8 cellular contexts compared by ENCODE assay signal in the genomic region with DNA sequence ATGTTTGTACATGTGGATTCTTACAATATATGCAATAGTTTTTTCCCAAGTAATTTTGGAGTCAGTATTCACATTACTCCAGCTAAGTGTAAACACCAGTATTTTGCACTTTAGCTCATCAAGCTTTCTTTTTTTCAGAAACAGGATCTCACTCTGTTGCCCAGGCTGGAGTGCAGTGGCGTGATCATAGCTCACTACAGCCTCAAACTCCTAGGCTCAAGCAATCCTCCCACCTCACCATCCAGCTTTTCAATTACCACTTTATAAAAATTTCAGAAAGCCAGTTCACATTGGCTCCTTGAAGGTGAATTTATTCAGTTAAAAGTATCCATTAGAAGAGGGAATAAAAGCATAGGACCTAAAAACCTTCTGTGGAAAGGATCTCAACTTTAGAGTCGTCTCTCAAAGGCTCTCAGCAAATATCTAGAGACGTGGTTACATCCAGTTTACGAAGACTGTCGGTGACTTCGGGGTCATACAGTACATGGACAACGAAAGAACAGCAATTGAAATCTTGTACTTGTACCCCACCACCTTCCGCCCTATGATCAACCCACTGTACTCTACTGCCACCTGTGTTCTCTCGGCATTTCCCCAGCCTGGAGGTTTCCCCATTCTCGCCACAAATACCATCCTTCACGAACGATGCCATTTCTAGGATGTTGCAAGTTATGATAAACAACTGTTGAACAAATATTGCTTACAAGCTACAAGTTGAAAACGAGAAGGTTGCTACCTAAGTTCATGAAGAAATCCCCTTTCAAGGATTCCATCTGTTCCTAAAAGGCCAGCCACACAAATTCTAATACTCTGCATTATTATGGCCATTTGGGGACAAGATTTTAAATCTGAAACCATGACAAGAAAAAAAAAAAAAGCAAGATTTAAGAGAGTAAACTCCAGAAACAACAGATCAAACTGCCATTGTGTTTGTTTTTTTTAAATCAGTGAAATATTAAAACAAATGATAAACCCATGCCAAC. TPM values are rescaled to one million over a fixed set of nuclear protein-coding genes. Genes with fewer than 3 reads are reported as not detected.
A peak's percentile ranks its signal among the peaks of the same experiment; 100 is the strongest.
DNase-seq lines count a peak whose midpoint lies in the region; ATAC-seq and TF ChIP-seq lines count a peak whose summit lies in the region.

No MANE protein-coding gene starts in this region.

- no peaks in the 10 kb centered on the region for H3K27me3 Mint-ChIP-seq in HFFc6 (ENCODE audit: insufficient read depth)

- H3K36me3 Mint-ChIP-seq in HFFc6 (ENCODE audit: low read depth), result peaks cover 12% of the 10 kb centered on the region

- DNase-seq in EL (peak; percentile 80), HFFc6 (peak; percentile 61), RPMI7951 (ENCODE audit: low read depth) (peak; percentile 69), midbrain (lab: John Stamatoyannopoulos, UW) (peak; percentile 68), uterus (peak; percentile 30 to 41), T-helper 9 cell (no peak)

- H3K27ac Mint-ChIP-seq in HFFc6, result peak overlapping the region; percentile 65

- no peak for ATAC-seq in GM19035 (IDR thresholded peaks at IDR 0.05; ENCODE audit: unreplicated experiment)

- peaks cover 69% of the 10 kb centered on the region for H3K4me1 Mint-ChIP-seq in HFFc6 (ENCODE audit: low read depth)

- H3K4me1 ChIP-seq in duodenal mucosa (ENCODE audit: control insufficient read depth in 1 of 2, insufficient read depth in 2 of 2, low read length in 2 of 2) (peaks cover 19 to 33% of the 10 kb centered on the region in 2 donors), uterus (no peaks in the 10 kb centered on the region)

- no peaks in the 10 kb centered on the region for H3K36me3 ChIP-seq in duodenal mucosa (ENCODE audit: control insufficient read depth in 1 of 2, insufficient read depth in 2 of 2, low read length in 2 of 2)
- H3K36me3 ChIP-seq in uterus, result no peaks in the 10 kb centered on the region

- peak overlapping the region; percentile 82 for H3K4me3 ChIP-seq in duodenal mucosa (ENCODE audit: low read depth in 1 of 2, low read length in 2 of 2)
- peak overlapping the region; percentile 71 to 74 for H3K4me3 ChIP-seq in uterus

- H3K9me3 ChIP-seq in duodenal mucosa (ENCODE audit: control insufficient read depth in 1 of 2, low read length in 2 of 2) (no peaks in the 10 kb centered on the region), uterus (no peaks in the 10 kb centered on the region)

- TF ChIP-seq CTCF in HFFc6 (IDR thresholded peaks at IDR 0.05) (peak; percentile 80), uterus (IDR thresholded peaks at IDR 0.05) (peak; percentile 51 to 61 (median 60))

- H3K27ac ChIP-seq in duodenal mucosa (ENCODE audit: low read depth, low read length) (no peak overlapping the region), uterus (peak overlapping the region in 1 of 2 donors; percentile 87)

- peak overlapping the region; percentile 72 to 76 for H3K9ac ChIP-seq in duodenal mucosa (ENCODE audit: low read depth in 1 of 2, low read length in 2 of 2)

- TF ChIP-seq POLR2A in uterus (IDR thresholded peaks at IDR 0.05), result no peak

- intact Hi-C loops in uterus (cut with DNase I; ENCODE audit: low total_unique reads), result loop anchor here (5.0 kb wide), 2 partner anchors 235 to 285 kb away; no protein-coding TSS in a partner anchor

- H3K4me3 Mint-ChIP-seq in HFFc6, result peak overlapping the region; percentile 97

- no peaks in the 10 kb centered on the region for H3K9me3 Mint-ChIP-seq in HFFc6

- H3K27me3 ChIP-seq in duodenal mucosa (ENCODE audit: control insufficient read depth in 1 of 2, insufficient read depth in 2 of 2, low read length in 2 of 2), result peaks cover 0 to 4% of the 10 kb centered on the region in 2 donors
- no peaks in the 10 kb centered on the region for H3K27me3 ChIP-seq in uterus

RNA-seq across cellular contexts. Expression of gene APBB2, which starts 1.8 kb away (rescaled TPM):
- 10 to 100 TPM; 32.4 to 45.5 (median 35.8) TPM for total RNA-seq in HFFc6 (2021; fragmentation: NEBNext Ultra II Directional; extraction: Animal tissue kit (Norgen Biotek cat#: 25700))
- 39.1 and 54.3 TPM in 2 replicates for total RNA-seq in RPMI7951 (2014; rRNA removed; shearing (Covaris generic))
- total RNA-seq in uterus, result 100 to 1,000 TPM in 2 of 4 donors, 10 to 100 TPM in 2; 32.4 to 133 (median 92.1) TPM

RNA-seq across cellular contexts. Expression of gene UCHL1, which starts 44.2 kb away (rescaled TPM):
- 100 to 1,000 TPM; 349 to 502 (median 461) TPM for total RNA-seq in HFFc6 (2021; fragmentation: NEBNext Ultra II Directional; extraction: Animal tissue kit (Norgen Biotek cat#: 25700))
- 87.5 and 98.2 TPM in 2 replicates for total RNA-seq in RPMI7951 (2014; rRNA removed; shearing (Covaris generic))
- 10 to 100 TPM in 3 of 4 donors, 1 to 10 TPM in 1; 3.5 to 81.4 (median 46.4) TPM for total RNA-seq in uterus
